29 cellular contexts compared by ENCODE assay signal in the genomic region with DNA sequence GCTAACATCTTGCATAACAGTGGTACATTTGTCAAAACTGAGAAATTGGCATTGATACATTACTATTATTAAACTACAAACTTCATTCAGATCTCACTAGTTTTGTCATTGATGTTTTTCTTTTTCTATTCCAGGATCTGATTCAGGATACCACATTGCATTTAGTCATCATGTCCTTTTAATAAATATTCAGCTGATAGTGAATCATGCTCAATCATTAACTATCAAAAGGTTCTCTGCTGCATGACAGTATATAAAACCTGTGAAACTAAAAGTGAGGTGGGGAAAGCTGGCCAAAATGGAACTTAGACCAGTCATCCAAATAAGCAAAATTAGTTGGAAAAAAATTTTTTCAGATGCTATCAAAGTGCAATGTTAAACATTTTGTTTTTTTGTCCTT. TPM values are rescaled to one million over a fixed set of nuclear protein-coding genes. Genes with fewer than 3 reads are reported as not detected.
"Had no signal": no experiment of that assay in that cellular context is flagged by ENCODE, and none has a peak within 500 bp of the region (broad histone marks: within the 10 kb centered on the region; RNA-seq: fewer than 3 reads in every experiment).

No MANE protein-coding gene starts in this region.

- H3K9me2 ChIP-seq: SK-N-SH had no signal

- H3K27ac ChIP-seq: Peyer's patch, SJSA1 had no signal

- ATAC-seq: activated CD4-positive, alpha-beta T cell treated with anti-CD3 and anti-CD28 coated beads for 36 hours; activated CD4-positive, CD25-positive, alpha-beta regulatory T cell treated with anti-CD3 and anti-CD28 coated beads, Interleukin-2, amount 50 U/mL, for 24 hours; activated CD8-positive, alpha-beta memory T cell treated with anti-CD3 and anti-CD28 coated beads, Interleukin-2, amount 10 ng/mL, durations not matched to agents 7 days and 5 days; activated naive CD8-positive, alpha-beta T cell treated with anti-CD3 and anti-CD28 coated beads, Interleukin-2, amount 50 U/mL, for 24 hours; WTC11 had no signal

- H3K4me1 ChIP-seq: Peyer's patch, SJSA1 had no signal

- H3K9ac ChIP-seq: SK-N-SH had no signal

- H3K9me3 ChIP-seq: MG63, Peyer's patch, SJSA1, SK-N-SH had no signal

- H3K36me3 ChIP-seq: MG63, Peyer's patch, SJSA1 had no signal

- DNase-seq: activated CD4-positive, alpha-beta memory T cell treated with anti-CD3 and anti-CD28 coated beads for 36 hours; activated CD4-positive, alpha-beta T cell treated with anti-CD3 and anti-CD28 coated beads for 36 hours; activated CD4-positive, alpha-beta T cell treated with anti-CD3 and anti-CD28 coated beads, Interleukin-2, amount 10 ng/mL, durations not matched to agents 7 days and 5 days; activated CD8-positive, alpha-beta memory T cell treated with anti-CD3 and anti-CD28 coated beads, Interleukin-2, amount 10 ng/mL, durations not matched to agents 7 days and 5 days; activated CD8-positive, alpha-beta memory T cell treated with anti-CD3 and anti-CD28 coated beads, Interleukin-2, amount 50 U/mL, for 48 hours; activated effector memory CD4-positive, alpha-beta T cell treated with Interleukin-2 at 50 U/mL for 16 hours; activated naive CD4-positive, alpha-beta T cell treated with anti-CD3 and anti-CD28 coated beads, Interleukin-2, amount 10 ng/mL, durations not matched to agents 7 days and 5 days; activated naive CD8-positive, alpha-beta T cell treated with anti-CD3 and anti-CD28 coated beads, Interleukin-2, amount 50 U/mL, for 24 hours; activated T-cell treated with anti-CD3 and anti-CD28 coated beads, Interleukin-2, amount 50 U/mL, for 48 hours; aorta; caudate nucleus; cerebellar nuclear complex; Kasumi-1; KG1; MG63; NCI-H1048; NCI-H1105 treated with DMSO at 0.1 percent for 48 hours; NCI-H1436; NCI-H1694 treated with DMSO at 0.1 percent for 48 hours; NCI-H2029; NCI-H345; NCI-H524 treated with DMSO at 0.1 percent for 48 hours; Peyer's patch; RPMI8226; SHP77 treated with DMSO at 0.1 percent for 48 hours; SK-N-SH had no signal

- H3K27me3 ChIP-seq: MG63, Peyer's patch, SJSA1 had no signal

- H3K4me2 ChIP-seq: SK-N-SH had no signal

- H3K4me3 ChIP-seq: MG63, Peyer's patch, SJSA1 had no signal

RNA-seq across cellular contexts. Expression of a gene that starts 28.1 kb away (rescaled TPM):
- total RNA-seq: activated CD4-positive, alpha-beta T cell treated with anti-CD3 and anti-CD28 coated beads, Interleukin-2, amount 10 ng/mL, durations not matched to agents 7 days and 5 days; Peyer's patch; SJSA1 had no signal
- polyA plus RNA-seq: aorta had no signal
